9 cellular contexts compared by ENCODE assay signal in the genomic region with DNA sequence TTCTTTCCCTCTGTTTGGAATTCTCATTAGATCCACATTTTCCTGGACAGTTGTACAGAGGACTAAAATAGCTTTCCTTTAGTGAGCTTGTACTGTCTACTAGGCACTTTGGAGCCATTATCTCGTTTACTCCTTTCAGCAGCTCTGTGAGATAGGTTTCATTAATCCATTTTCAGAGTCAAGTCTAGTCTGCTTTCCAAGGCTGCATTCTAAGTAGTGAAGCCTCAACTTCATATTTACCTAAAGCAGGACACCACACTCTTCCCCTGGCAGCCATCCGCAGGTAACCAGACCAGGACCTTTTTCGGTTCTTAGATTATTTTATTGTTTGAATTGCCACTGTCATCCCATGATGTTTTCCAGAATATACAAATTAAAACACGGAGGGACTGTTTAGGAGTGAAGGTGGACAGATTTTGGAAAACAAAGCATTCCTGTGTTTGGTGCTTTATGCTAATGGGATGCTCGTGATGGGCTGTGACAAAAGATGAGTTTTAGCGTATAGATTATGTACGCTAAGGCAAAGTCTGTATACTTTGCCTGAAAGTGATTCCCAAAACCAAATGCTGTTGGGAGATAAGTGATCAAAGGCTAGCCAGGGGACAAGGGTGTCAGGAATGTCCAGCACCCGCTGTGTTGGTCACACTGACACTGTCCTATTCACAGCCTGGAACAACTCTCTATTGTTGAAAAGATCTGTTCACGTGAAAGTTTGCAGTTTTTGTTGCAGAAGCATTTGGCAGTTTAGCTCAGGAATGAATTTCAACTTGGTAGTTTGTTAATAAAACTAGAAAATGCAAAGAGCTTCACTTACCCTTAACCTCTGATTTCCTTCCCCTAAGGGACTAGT. TPM values are rescaled to one million over a fixed set of nuclear protein-coding genes. Genes with fewer than 3 reads are reported as not detected.
DNase-seq lines count a peak whose midpoint lies in the region; ATAC-seq and TF ChIP-seq lines count a peak whose summit lies in the region.
"Had no signal": no experiment of that assay in that cellular context is flagged by ENCODE, and none has a peak within 500 bp of the region (broad histone marks: within the 10 kb centered on the region; RNA-seq: fewer than 3 reads in every experiment).

No MANE protein-coding gene starts in this region.

- H3K4me3 Mint-ChIP-seq in stimulated activated naive CD8-positive, alpha-beta T cell treated with anti-CD3 and anti-CD28 coated beads, Interleukin-15, Interleukin-2, amounts not matched to agents 100 ng/mL and 50 ng/mL, for 24 hours, result peak overlapping the region; percentile 74
- peak overlapping the region; percentile 56 to 86 (median 66) for H3K4me3 Mint-ChIP-seq in naive B cell

- CTCF ChIA-PET in GM10248 (lab: Yijun Ruan, JAX), result interaction anchor here (2.4 kb wide), 1 partner anchor 20 kb away, joined by 8 read pairs; no protein-coding TSS in a partner anchor

- no peaks in the 10 kb centered on the region for H3K27me3 ChIP-seq in aorta (ENCODE audit: control insufficient read depth in 1 of 2, insufficient read depth in 2 of 2, low read length in 1 of 2)

- TF ChIP-seq CTCF in GM10248 (IDR thresholded peaks at IDR 0.05; ENCODE audit: control extremely low read depth, extremely low read depth, low read depth, missing control alignments), result no peak

- H3K27me3 Mint-ChIP-seq in stimulated activated naive CD8-positive, alpha-beta T cell treated with anti-CD3 and anti-CD28 coated beads, Interleukin-15, Interleukin-2, amounts not matched to agents 100 ng/mL and 50 ng/mL, for 24 hours, result peaks cover 18% of the 10 kb centered on the region
- peaks cover 0 to 22% (median 7%) of the 10 kb centered on the region in 3 donors for H3K27me3 Mint-ChIP-seq in naive B cell

- H3K27ac ChIP-seq in aorta (ENCODE audit: low read depth in 1 of 2, low read length in 2 of 2), result peak overlapping the region in 1 of 2 donors; percentile 59
- H3K27ac ChIP-seq: KMS-11 had no signal

- WGBS in aorta, 2 donors, result 39 to 42% methylated on average over 9 of the region's 9 CpGs

- no peaks in the 10 kb centered on the region for H3K36me3 ChIP-seq in aorta (ENCODE audit: control insufficient read depth in 1 of 2, insufficient read depth in 2 of 2, low read length in 1 of 2)

- no peaks in the 10 kb centered on the region for H3K9me3 Mint-ChIP-seq in stimulated activated naive CD8-positive, alpha-beta T cell treated with anti-CD3 and anti-CD28 coated beads, Interleukin-15, Interleukin-2, amounts not matched to agents 100 ng/mL and 50 ng/mL, for 24 hours
- H3K9me3 Mint-ChIP-seq in naive B cell, result no peaks in the 10 kb centered on the region

- no peak for ATAC-seq in stimulated activated naive CD8-positive, alpha-beta T cell treated with anti-CD3 and anti-CD28 coated beads, Interleukin-15, Interleukin-2, amounts not matched to agents 100 U/mL and 50 U/mL, for 24 hours
- ATAC-seq in naive B cell (ENCODE audit: low read depth in 2 of 2), result no peak
- ATAC-seq in aorta (ENCODE audit: low FRiP score), result peak; percentile 45
- ATAC-seq in GM21526 (IDR thresholded peaks at IDR 0.05; ENCODE audit: low FRiP score, unreplicated experiment), result no peak

- no peak for DNase-seq in stimulated activated naive CD8-positive, alpha-beta T cell treated with anti-CD3 and anti-CD28 coated beads, Interleukin-15, Interleukin-2, amounts not matched to agents 100 U/mL and 50 U/mL, for 24 hours
- DNase-seq in cerebellar cortex (ENCODE audit: low spot score) (peak; percentile 47), naive B cell (no peak), aorta (no peak), kidney glomerular epithelial cell (lab: John Stamatoyannopoulos, UW) (no peak), GM10248 (ENCODE audit: extremely low spot score) (no peak)

- no peaks in the 10 kb centered on the region for H3K36me3 Mint-ChIP-seq in stimulated activated naive CD8-positive, alpha-beta T cell treated with anti-CD3 and anti-CD28 coated beads, Interleukin-15, Interleukin-2, amounts not matched to agents 100 ng/mL and 50 ng/mL, for 24 hours (ENCODE audit: low read depth)
- no peaks in the 10 kb centered on the region for H3K36me3 Mint-ChIP-seq in naive B cell

- intact Hi-C loops in aorta (cut with DNase I), result loop anchor here (1.0 to 5.0 kb wide), 3 partner anchors 55 to 69 kb away; no protein-coding TSS in a partner anchor

- no peaks in the 10 kb centered on the region for H3K9me3 ChIP-seq in aorta (ENCODE audit: control insufficient read depth, low read length)

- H3K4me1 Mint-ChIP-seq in stimulated activated naive CD8-positive, alpha-beta T cell treated with anti-CD3 and anti-CD28 coated beads, Interleukin-15, Interleukin-2, amounts not matched to agents 100 ng/mL and 50 ng/mL, for 24 hours (ENCODE audit: low read depth), result peaks cover 21% of the 10 kb centered on the region
- H3K4me1 Mint-ChIP-seq in naive B cell, result peaks cover 22 to 38% (median 37%) of the 10 kb centered on the region in 3 donors

- no peak overlapping the region for H3K27ac Mint-ChIP-seq in stimulated activated naive CD8-positive, alpha-beta T cell treated with anti-CD3 and anti-CD28 coated beads, Interleukin-15, Interleukin-2, amounts not matched to agents 100 ng/mL and 50 ng/mL, for 24 hours
- H3K27ac Mint-ChIP-seq in naive B cell, result peak overlapping the region; percentile 57 to 96 (median 89)

- peak overlapping the region in 1 of 2 donors; percentile 65 for H3K4me3 ChIP-seq in aorta (ENCODE audit: low read length in 2 of 2)

- POLR2A ChIA-PET in GM10248 (lab: Yijun Ruan, JAX), result no interaction called here

- peaks cover 0 to 3% of the 10 kb centered on the region in 2 donors for H3K4me1 ChIP-seq in aorta (ENCODE audit: control insufficient read depth in 1 of 2, insufficient read depth in 2 of 2, low read length in 2 of 2)

RNA-seq across cellular contexts. Expression of gene JAM3, which starts 1.3 kb away (rescaled TPM):
- 10 to 100 TPM in 1 of 6 donors, 1 to 10 TPM in 5; 5.3 to 10.6 (median 6.5) TPM for polyA plus RNA-seq in naive B cell (ENCODE audit: low read depth in 6 of 6)
- total RNA-seq in aorta, result 100 to 1,000 TPM in 1 of 2 donors, 10 to 100 TPM in 1; 94.9 to 102 TPM
- polyA plus RNA-seq in aorta, result 10 to 100 TPM; 22.2 to 56.8 TPM
